1 cellular context compared by ENCODE assay signal in genomic region chr19:56333506-56333905, GRCh38.
TF ChIP-seq lines count a peak whose summit lies in the region.

No MANE protein-coding gene starts in this region.

TF ChIP-seq in H1, 55 proteins besides CTCF, POLR2A, EP300 and RAD21 (continued from another document):
- TF ChIP-seq JUN (IDR thresholded peaks at IDR 0.05; ENCODE audit: low read depth, low read length), result no peak
- TF ChIP-seq ATF3 (IDR thresholded peaks at IDR 0.05; ENCODE audit: insufficient read depth, low read depth, low read length), result no peak
- no peak for TF ChIP-seq CBX8 (IDR thresholded peaks at IDR 0.05; ENCODE audit: borderline replicate concordance, low read depth, low read length)
- TF ChIP-seq CTBP2 (IDR thresholded peaks at IDR 0.05; ENCODE audit: borderline replicate concordance, insufficient read depth, insufficient read length, low read length), result no peak
- no peak for TF ChIP-seq CBX5 (IDR thresholded peaks at IDR 0.05; ENCODE audit: low read depth, low read length)
- TF ChIP-seq GTF2F1 (IDR thresholded peaks at IDR 0.05; ENCODE audit: borderline replicate concordance, low read depth, low read length), result no peak
